ENCODE assay signal across 7 cellular contexts in genomic region chr6:45675166-45675565, GRCh38.
DNase-seq lines count a peak whose midpoint lies in the region; ATAC-seq and TF ChIP-seq lines count a peak whose summit lies in the region.
"Not testable (repeated sequence)": the region's sequence is repeated elsewhere in the genome, so short reads cannot be mapped to it uniquely, and the experiment has no call there.

No MANE protein-coding gene starts in this region.

- not testable (repeated sequence) for H3K27me3 Mint-ChIP-seq in GM23338 (ENCODE audit: insufficient read depth, low read depth, poor library complexity); activated CD8-positive, alpha-beta T cell treated with anti-CD3 and anti-CD28 coated beads, Interleukin-2, amount 10 ng/mL, durations not matched to agents 7 days and 5 days (ENCODE audit: low read depth); stimulated activated memory B cell treated with anti-CD40 and anti-IgM and Interleukin-4, amounts not matched to agents 10 μg/mL and 1 μg/mL and 100 μg/mL, for 72 hours

- not testable (repeated sequence) for H3K9ac ChIP-seq in iPS-15b (ENCODE audit: low read depth, low read length)

- H3K4me2 ChIP-seq in GM23338, result peak overlapping the region; percentile 73

- H3K79me2 ChIP-seq in GM23338 (replicated peaks; ENCODE audit: insufficient read depth), result not testable (repeated sequence)

- CTCF ChIA-PET in activated CD8-positive, alpha-beta T cell treated with anti-CD3 and anti-CD28 coated beads, Interleukin-2, amount 10 ng/mL, durations not matched to agents 7 days and 5 days (lab: Charles Lee), result not testable (repeated sequence)

- H3K36me3 ChIP-seq in GM23338 (ENCODE audit: insufficient read depth); KOPT-K1 (ENCODE audit: insufficient read depth, low read length); iPS-15b (ENCODE audit: control insufficient read depth, insufficient read depth, low read length): not testable (repeated sequence)

- not testable (repeated sequence) for H3F3A ChIP-seq in GM23338 (replicated peaks; ENCODE audit: low read depth)

- H2AFZ ChIP-seq in GM23338, result peak overlapping the region; percentile 94

- H3K4me1 Mint-ChIP-seq in GM23338, result peaks cover 14% of the 10 kb centered on the region
- peaks cover 24% of the 10 kb centered on the region for H3K4me1 Mint-ChIP-seq in activated CD8-positive, alpha-beta T cell treated with anti-CD3 and anti-CD28 coated beads, Interleukin-2, amount 10 ng/mL, durations not matched to agents 7 days and 5 days (ENCODE audit: low read depth)
- peaks cover 27% of the 10 kb centered on the region for H3K4me1 Mint-ChIP-seq in stimulated activated memory B cell treated with anti-CD40 and anti-IgM and Interleukin-4, amounts not matched to agents 10 μg/mL and 1 μg/mL and 100 μg/mL, for 72 hours

- H3K9me3 Mint-ChIP-seq in GM23338; activated CD8-positive, alpha-beta T cell treated with anti-CD3 and anti-CD28 coated beads, Interleukin-2, amount 10 ng/mL, durations not matched to agents 7 days and 5 days (ENCODE audit: insufficient read depth); stimulated activated memory B cell treated with anti-CD40 and anti-IgM and Interleukin-4, amounts not matched to agents 10 μg/mL and 1 μg/mL and 100 μg/mL, for 72 hours: not testable (repeated sequence)

- H4K20me1 ChIP-seq in GM23338 (replicated peaks; ENCODE audit: insufficient read depth), result not testable (repeated sequence)

- H3K4me3 ChIP-seq in GM23338 (peak overlapping the region; percentile 45), iPS-15b (ENCODE audit: low read depth, low read length) (peak overlapping the region; percentile 41)
- H3K4me3 ChIP-seq in epithelial cell of esophagus (ENCODE audit: low read length), result not testable (repeated sequence)

- not testable (repeated sequence) for TF ChIP-seq CTCF in GM23338 (conservative IDR thresholded peaks at IDR 0.05; ENCODE audit: low read depth in 2 of 2); epithelial cell of esophagus (IDR thresholded peaks at IDR 0.05; ENCODE audit: insufficient read depth, low read depth, low read length, missing control alignments)

- H3K9me3 ChIP-seq in KOPT-K1 (ENCODE audit: insufficient read depth, low read length, poor library complexity, severe bottlenecking); iPS-15b (ENCODE audit: control insufficient read depth, insufficient read depth, low read length): not testable (repeated sequence)

- ATAC-seq in GM23338, result peak; percentile 34; the same call in 1 of the 3 replicates
- ATAC-seq in activated CD8-positive, alpha-beta T cell treated with anti-CD3 and anti-CD28 coated beads, Interleukin-2, amount 10 ng/mL, durations not matched to agents 7 days and 5 days; stimulated activated memory B cell treated with anti-CD40 and anti-IgM and Interleukin-4, amounts not matched to agents 10 μg/mL and 1 μg/mL and 100 μg/mL, for 72 hours: not testable (repeated sequence)

- H3K9me2 ChIP-seq in GM23338 (ENCODE audit: insufficient read depth), result not testable (repeated sequence)

- not testable (repeated sequence) for H3K36me3 Mint-ChIP-seq in GM23338 (ENCODE audit: low read depth); activated CD8-positive, alpha-beta T cell treated with anti-CD3 and anti-CD28 coated beads, Interleukin-2, amount 10 ng/mL, durations not matched to agents 7 days and 5 days (ENCODE audit: low read depth); stimulated activated memory B cell treated with anti-CD40 and anti-IgM and Interleukin-4, amounts not matched to agents 10 μg/mL and 1 μg/mL and 100 μg/mL, for 72 hours

- POLR2A ChIA-PET in activated CD8-positive, alpha-beta T cell treated with anti-CD3 and anti-CD28 coated beads, Interleukin-2, amount 10 ng/mL, durations not matched to agents 7 days and 5 days (lab: Charles Lee), result not testable (repeated sequence)

- peak overlapping the region; percentile 66 for H3K4me3 Mint-ChIP-seq in GM23338
- not testable (repeated sequence) for H3K4me3 Mint-ChIP-seq in activated CD8-positive, alpha-beta T cell treated with anti-CD3 and anti-CD28 coated beads, Interleukin-2, amount 10 ng/mL, durations not matched to agents 7 days and 5 days; stimulated activated memory B cell treated with anti-CD40 and anti-IgM and Interleukin-4, amounts not matched to agents 10 μg/mL and 1 μg/mL and 100 μg/mL, for 72 hours

- DNase-seq in GM23338 (ENCODE audit: low spot score), result not testable (repeated sequence)
- DNase-seq in activated CD8-positive, alpha-beta T cell treated with anti-CD3 and anti-CD28 coated beads, Interleukin-2, amount 10 ng/mL, durations not matched to agents 7 days and 5 days, result peak; percentile 9
- DNase-seq in epithelial cell of esophagus (ENCODE audit: low read depth), result peak; percentile 67
- peak; percentile 8 for DNase-seq in mucosa of gallbladder (ENCODE audit: low spot score)

- H3K27me3 ChIP-seq in GM23338 (ENCODE audit: insufficient read depth); iPS-15b (ENCODE audit: control insufficient read depth, insufficient read depth, low read length): not testable (repeated sequence)

- not testable (repeated sequence) for H3K4me1 ChIP-seq in GM23338 (ENCODE audit: insufficient read depth); iPS-15b (ENCODE audit: control insufficient read depth, insufficient read depth, low read length)

- peak overlapping the region; percentile 77; the same call in 1 of the 2 replicates for H3K27ac Mint-ChIP-seq in GM23338
- not testable (repeated sequence) for H3K27ac Mint-ChIP-seq in activated CD8-positive, alpha-beta T cell treated with anti-CD3 and anti-CD28 coated beads, Interleukin-2, amount 10 ng/mL, durations not matched to agents 7 days and 5 days
- H3K27ac Mint-ChIP-seq in stimulated activated memory B cell treated with anti-CD40 and anti-IgM and Interleukin-4, amounts not matched to agents 10 μg/mL and 1 μg/mL and 100 μg/mL, for 72 hours, result peak overlapping the region; percentile 8

- H3K27ac ChIP-seq in GM23338 (ENCODE audit: low read depth), result not testable (repeated sequence)
- peak overlapping the region; percentile 32 for H3K27ac ChIP-seq in KOPT-K1 (ENCODE audit: low read depth, low read length, poor library complexity, severe bottlenecking)
